23 cellular contexts compared by ENCODE assay signal in genomic region chr4:78480286-78480685, GRCh38.
"Had no signal": no experiment of that assay in that cellular context is flagged by ENCODE, and none has a peak within 500 bp of the region (broad histone marks: within the 10 kb centered on the region; RNA-seq: fewer than 3 reads in every experiment).

No MANE protein-coding gene starts in this region.

- H3K36me3 Mint-ChIP-seq: activated naive CD4-positive, alpha-beta T cell treated with anti-CD3 and anti-CD28 coated beads, Interleukin-2, amount 50 U/mL, for 72 hours had no signal

- H3K9me3 Mint-ChIP-seq: activated CD4-positive, alpha-beta T cell treated with anti-CD3 and anti-CD28 coated beads, Interleukin-2, amount 10 ng/mL, durations not matched to agents 7 days and 5 days; activated naive CD4-positive, alpha-beta T cell treated with anti-CD3 and anti-CD28 coated beads, Interleukin-2, amount 50 U/mL, for 72 hours; activated T-cell treated with anti-CD3 and anti-CD28 coated beads, Interleukin-2, amount 50 U/mL, for 72 hours; endodermal cell; nephron progenitor cell had no signal

- H3K4me3 Mint-ChIP-seq: activated CD4-positive, alpha-beta T cell treated with anti-CD3 and anti-CD28 coated beads, Interleukin-2, amount 10 ng/mL, durations not matched to agents 7 days and 5 days; activated T-cell treated with anti-CD3 and anti-CD28 coated beads, Interleukin-2, amount 50 U/mL, for 72 hours; endodermal cell; nephron progenitor cell had no signal

- ATAC-seq: activated naive CD4-positive, alpha-beta T cell treated with anti-CD3 and anti-CD28 coated beads, Interleukin-2, amount 50 U/mL, for 72 hours; activated T-cell treated with anti-CD3 and anti-CD28 coated beads, Interleukin-2, amount 50 U/mL, for 72 hours; left lobe of liver had no signal

- H3K27me3 ChIP-seq: cardiac muscle cell, dorsolateral prefrontal cortex, foreskin keratinocyte, tibial artery had no signal

- H3K4me1 Mint-ChIP-seq: activated CD4-positive, alpha-beta T cell treated with anti-CD3 and anti-CD28 coated beads, Interleukin-2, amount 10 ng/mL, durations not matched to agents 7 days and 5 days; endodermal cell; nephron progenitor cell had no signal

- H3K36me3 ChIP-seq: cardiac muscle cell, tibial artery had no signal

- H3K9me3 ChIP-seq: tibial artery had no signal

- H3K27ac ChIP-seq: cardiac muscle cell, dorsolateral prefrontal cortex, tibial artery had no signal

- FAIRE-seq: kidney, urothelium cell line had no signal

- DNase-seq: activated CD4-positive, alpha-beta T cell treated with anti-CD3 and anti-CD28 coated beads, Interleukin-2, amount 10 ng/mL, durations not matched to agents 7 days and 5 days; activated CD8-positive, alpha-beta memory T cell treated with anti-CD3 and anti-CD28 coated beads, Interleukin-2, amount 50 U/mL, for 48 hours; activated gamma-delta T cell; activated T-cell treated with anti-CD3 and anti-CD28 coated beads, Interleukin-2, amount 50 U/mL, for 72 hours; dorsolateral prefrontal cortex; endodermal cell; hypothalamus; kidney; midbrain; nephron progenitor cell; nucleus accumbens; retina; stimulated activated CD4-positive, alpha-beta T cell treated with anti-CD3 and anti-CD28 coated beads, Interleukin-12 subunit alpha, Interleukin-12 subunit beta, amount 100 ng/mL, for 4 hours; stimulated activated CD4-positive, alpha-beta T cell treated with anti-CD3 and anti-CD28 coated beads, Interleukin-2, amount 100 ng/mL, for 24 hours; stimulated activated naive CD4-positive, alpha-beta T cell treated with Interleukin-2 at 50 U/mL for 16 hours; T1000; tibial artery had no signal

- H3K4me3 ChIP-seq: cardiac muscle cell, dorsolateral prefrontal cortex, lung, tibial artery had no signal

- H3K27ac Mint-ChIP-seq: activated CD4-positive, alpha-beta T cell treated with anti-CD3 and anti-CD28 coated beads, Interleukin-2, amount 10 ng/mL, durations not matched to agents 7 days and 5 days; activated naive CD4-positive, alpha-beta T cell treated with anti-CD3 and anti-CD28 coated beads, Interleukin-2, amount 50 U/mL, for 72 hours; activated T-cell treated with anti-CD3 and anti-CD28 coated beads, Interleukin-2, amount 50 U/mL, for 72 hours; endodermal cell; nephron progenitor cell had no signal

- H3K4me1 ChIP-seq: tibial artery had no signal
